Comparison of ENCODE assay signal across 16 cellular contexts in the genomic region with DNA sequence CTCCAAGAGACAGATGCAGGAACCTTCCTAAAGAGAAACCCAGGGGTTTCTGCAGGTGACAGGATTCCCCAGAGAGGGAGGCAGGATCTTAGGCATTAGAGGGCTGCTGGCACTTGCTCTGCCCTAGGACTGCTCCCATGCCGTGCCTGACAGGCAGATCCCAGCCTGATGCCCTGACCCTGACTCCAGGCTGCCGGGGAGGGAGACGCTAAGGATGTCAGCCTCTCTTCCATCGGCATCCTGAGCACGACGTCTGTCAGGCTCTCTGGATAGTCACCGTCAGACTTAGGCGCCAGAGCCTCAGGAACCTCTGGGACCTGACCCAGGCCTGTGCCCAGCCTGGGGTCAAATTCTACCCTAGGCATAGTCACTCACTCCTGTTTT.
A peak's percentile ranks its signal among the peaks of the same experiment; 100 is the strongest.
DNase-seq lines count a peak whose midpoint lies in the region; ATAC-seq, FAIRE-seq and TF ChIP-seq lines count a peak whose summit lies in the region.
"Had no signal": no experiment of that assay in that cellular context is flagged by ENCODE, and none has a peak within 500 bp of the region (broad histone marks: within the 10 kb centered on the region; RNA-seq: fewer than 3 reads in every experiment).

No MANE protein-coding gene starts in this region.

- TF ChIP-seq CTCF in Panc1 (IDR thresholded peaks at IDR 0.05) (no peak), kidney (IDR thresholded peaks at IDR 0.05; ENCODE audit: borderline replicate concordance, extremely low read depth, insufficient read depth) (no peak), esophagus squamous epithelium (IDR thresholded peaks at IDR 0.05) (no peak)

- H3K4me3 ChIP-seq in Panc1 (ENCODE audit: low read depth in 2 of 2, low read length in 2 of 2), result no peak overlapping the region
- no peak overlapping the region for H3K4me3 ChIP-seq in kidney (ENCODE audit: low read length in 2 of 2)
- no peak overlapping the region for H3K4me3 ChIP-seq in esophagus squamous epithelium
- H3K4me3 ChIP-seq: GM23338 had no signal

- H3K27me3 ChIP-seq in Panc1 (ENCODE audit: control insufficient read depth, insufficient read depth, low read length) (no peaks in the 10 kb centered on the region; the same call in 1 of the 2 replicates), esophagus squamous epithelium (peaks cover 0 to 74% (median 0%) of the 10 kb centered on the region in 4 donors)
- H3K27me3 ChIP-seq: BE2C had no signal

- H3K27ac ChIP-seq in Panc1 (ENCODE audit: low read length) (no peak overlapping the region), kidney (ENCODE audit: low read depth in 2 of 2, low read length in 2 of 2) (no peak overlapping the region), esophagus squamous epithelium (no peak overlapping the region)
- H3K27ac ChIP-seq: HL-60 had no signal

- no peak for ATAC-seq in Right ventricle myocardium inferior
- ATAC-seq in left cardiac atrium, result no peak
- peak; percentile 64 for ATAC-seq in Panc1
- ATAC-seq: GM23338, HCT116 had no signal

- H3K36me3 ChIP-seq in Panc1 (ENCODE audit: control insufficient read depth, insufficient read depth, low read length), result no peaks in the 10 kb centered on the region
- no peaks in the 10 kb centered on the region for H3K36me3 ChIP-seq in kidney (ENCODE audit: control insufficient read depth in 1 of 2, insufficient read depth in 2 of 2, low read length in 2 of 2)
- H3K36me3 ChIP-seq in esophagus squamous epithelium, result no peaks in the 10 kb centered on the region
- H3K36me3 ChIP-seq: BE2C had no signal

- no peak overlapping the region for H3K9ac ChIP-seq in kidney (ENCODE audit: low read length in 2 of 2)

- 81% methylated on average over 3 of the region's 8 CpGs; no CpG with 5 or more reads in 1 of the 2 donors for WGBS in esophagus squamous epithelium, 2 donors

- intact Hi-C loops in Right ventricle myocardium inferior (cut with DNase I) (no loop called here), left cardiac atrium (cut with DNase I) (no loop called here), Panc1 (cut with micrococcal nuclease; ENCODE audit: unreplicated experiment) (no loop called here), kidney (cut with DNase I) (no loop called here), esophagus squamous epithelium (cut with DNase I) (no loop called here)

- no TSS peak for BruUV-seq in Panc1 (replicated peaks; lab: Mats Ljungman, UMichigan)

- no peaks in the 10 kb centered on the region for H3K9me3 ChIP-seq in Panc1 (ENCODE audit: control insufficient read depth, insufficient read depth, low read depth, low read length)
- no peaks in the 10 kb centered on the region for H3K9me3 ChIP-seq in kidney (ENCODE audit: control insufficient read depth in 1 of 2, low read length in 2 of 2)
- H3K9me3 ChIP-seq in esophagus squamous epithelium, result no peaks in the 10 kb centered on the region
- H3K9me3 ChIP-seq: BE2C had no signal

- no peak for FAIRE-seq in kidney (lab: Jason Lieb, UNC)

- DNase-seq in Right ventricle myocardium inferior (ENCODE audit: missing footprints) (peak; percentile 40), left cardiac atrium (no peak), Panc1 (ENCODE audit: low read depth, low spot score) (no peak), kidney (peak; percentile 51), esophagus squamous epithelium (lab: John Stamatoyannopoulos, UW) (no peak), retina (no peak), iPS-NIHi7 (ENCODE audit: extremely low spot score) (no peak)
- DNase-seq: ACHN; BE2C; CD4-positive, alpha-beta memory T cell; DMS79; GDM1; HFFc6 had no signal

- TF ChIP-seq POLR2A in esophagus squamous epithelium (IDR thresholded peaks at IDR 0.05), result no peak

- POLR2A ChIA-PET in Panc1 (lab: Charles Lee), result no interaction called here

- H3K4me1 ChIP-seq in Panc1 (ENCODE audit: control insufficient read depth, insufficient read depth, low read length), result no peaks in the 10 kb centered on the region
- no peaks in the 10 kb centered on the region for H3K4me1 ChIP-seq in kidney (ENCODE audit: control insufficient read depth in 1 of 2, insufficient read depth in 1 of 2, low read depth in 1 of 2, low read length in 2 of 2)
- H3K4me1 ChIP-seq in esophagus squamous epithelium, result no peaks in the 10 kb centered on the region
- H3K4me1 ChIP-seq: BE2C had no signal

- CTCF ChIA-PET in Panc1 (lab: Charles Lee), result no interaction called here

- in situ Hi-C loops in Panc1 (cut with HindIII; ENCODE audit: low pct_unique_long_range_greater_than_20kb, low sequenced_read_pairs), result no loop called here

Comparison
In these comparisons a context has a peak if more than half of its experiments do, and no peak if none do; other contexts are left out.
1. DNase-seq: peak in Right ventricle myocardium inferior (single experiment) and kidney (single experiment); none in left cardiac atrium (single experiment), Panc1 (single experiment), esophagus squamous epithelium (single experiment), retina (single experiment) and iPS-NIHi7 (single experiment).